In the genomic region with DNA sequence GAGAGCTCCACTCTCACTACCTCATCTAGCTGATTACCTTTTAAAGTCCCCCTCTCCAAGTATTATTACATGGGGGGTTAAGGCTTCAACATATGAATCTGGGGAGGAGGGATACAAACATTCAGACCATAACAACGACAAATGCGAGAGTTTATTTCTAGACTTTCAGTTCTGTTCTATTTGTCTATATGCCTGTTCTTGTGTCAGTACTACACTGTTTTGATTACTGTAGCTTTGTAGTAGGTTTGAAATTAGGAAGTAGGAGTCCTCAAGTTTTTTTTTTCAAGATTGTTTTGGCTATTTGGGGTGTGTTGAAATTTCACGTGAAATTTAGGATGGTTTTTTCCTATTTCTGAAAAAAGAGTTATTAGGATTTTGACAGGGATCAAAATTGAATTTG, we compare ENCODE assay signal across 14 cellular contexts. TPM values are rescaled to one million over a fixed set of nuclear protein-coding genes. Genes with fewer than 3 reads are reported as not detected.
DNase-seq lines count a peak whose midpoint lies in the region; ATAC-seq and TF ChIP-seq lines count a peak whose summit lies in the region.
"Had no signal": no experiment of that assay in that cellular context is flagged by ENCODE, and none has a peak within 500 bp of the region (broad histone marks: within the 10 kb centered on the region; RNA-seq: fewer than 3 reads in every experiment).

No MANE protein-coding gene starts in this region.

- H2BK15ac ChIP-seq in H9 (ENCODE audit: low read depth, low read length): no peak overlapping the region

- H3K9ac ChIP-seq in H9 (ENCODE audit: extremely low read depth, insufficient read length, low read length): no peak overlapping the region
- H3K9ac ChIP-seq: BLaER1 treated with 17β-estradiol and CSF1 and Interleukin-3, amounts not matched to agents 10 nM and 100 nM had no signal

- no peaks in the 10 kb centered on the region for H3K27me3 Mint-ChIP-seq in activated naive CD4-positive, alpha-beta T cell treated with anti-CD3 and anti-CD28 coated beads, Interleukin-2, amount 50 U/mL, for 24 hours
- no peaks in the 10 kb centered on the region for H3K27me3 Mint-ChIP-seq in H9 (ENCODE audit: low read depth)
- H3K27me3 Mint-ChIP-seq in WTC11 (ENCODE audit: low read depth): no peaks in the 10 kb centered on the region
- H3K27me3 Mint-ChIP-seq in natural killer cell (ENCODE audit: low read depth in 2 of 2): no peaks in the 10 kb centered on the region

- peaks cover under 1% of the 10 kb centered on the region for H3K9me3 Mint-ChIP-seq in activated naive CD4-positive, alpha-beta T cell treated with anti-CD3 and anti-CD28 coated beads, Interleukin-2, amount 50 U/mL, for 24 hours
- peaks cover 0 to 15% of the 10 kb centered on the region in 2 donors for H3K9me3 Mint-ChIP-seq in activated naive CD4-positive, alpha-beta T cell treated with anti-CD3 and anti-CD28 coated beads, Interleukin-2, amount 50 U/mL, for 72 hours
- H3K9me3 Mint-ChIP-seq in H9 (peaks cover 6 to 20% of the 10 kb centered on the region in 2 experiments; a peak in 4 of 5 replicates), WTC11 (peaks cover 17% of the 10 kb centered on the region), natural killer cell (no peaks in the 10 kb centered on the region)

- H4K20me1 ChIP-seq in H9 (ENCODE audit: control insufficient read depth, insufficient read depth, insufficient read length): no peaks in the 10 kb centered on the region

- H2BK20ac ChIP-seq in H9 (ENCODE audit: low read depth, low read length, poor library complexity, severe bottlenecking): no peak overlapping the region

- no peak for TF ChIP-seq CTCF in H9 (conservative IDR thresholded peaks at IDR 0.05)
- no peak for TF ChIP-seq CTCF in WTC11 (IDR thresholded peaks at IDR 0.05)
- no peak for TF ChIP-seq CTCF in natural killer cell (IDR thresholded peaks at IDR 0.05)
- TF ChIP-seq CTCF in foreskin fibroblast (IDR thresholded peaks at IDR 0.05; ENCODE audit: low read depth, low read length): no peak

- H3K23me2 ChIP-seq in H9 (ENCODE audit: insufficient read length, low read depth, low read length, poor library complexity, severe bottlenecking): no peaks in the 10 kb centered on the region

- no peak overlapping the region for H2BK120ac ChIP-seq in H9 (ENCODE audit: low read depth, low read length, poor library complexity, severe bottlenecking)

- H3K4me2 ChIP-seq in H9 (ENCODE audit: insufficient read depth, insufficient read length, low read length): no peak overlapping the region
- H3K4me2 ChIP-seq: BLaER1 treated with 17β-estradiol and CSF1 and Interleukin-3, amounts not matched to agents 10 nM and 100 nM had no signal

- peaks cover 20% of the 10 kb centered on the region for H3K36me3 Mint-ChIP-seq in activated naive CD4-positive, alpha-beta T cell treated with anti-CD3 and anti-CD28 coated beads, Interleukin-2, amount 50 U/mL, for 24 hours
- peaks cover 9 to 29% of the 10 kb centered on the region in 2 donors for H3K36me3 Mint-ChIP-seq in activated naive CD4-positive, alpha-beta T cell treated with anti-CD3 and anti-CD28 coated beads, Interleukin-2, amount 50 U/mL, for 72 hours
- H3K36me3 Mint-ChIP-seq in H9 (ENCODE audit: insufficient read depth in 1 of 3, low read depth in 3 of 3) (peaks cover 26 to 29% (median 28%) of the 10 kb centered on the region in 3 experiments), WTC11 (peaks cover 18% of the 10 kb centered on the region), natural killer cell (no peaks in the 10 kb centered on the region)

- no peak overlapping the region for H3K56ac ChIP-seq in H9 (ENCODE audit: insufficient read length, low read depth, low read length)

- no peak overlapping the region for H3K4ac ChIP-seq in H9 (ENCODE audit: low read depth, low read length)

- DNase-seq in activated naive CD4-positive, alpha-beta T cell treated with anti-CD3 and anti-CD28 coated beads, Interleukin-2, amount 50 U/mL, for 72 hours (ENCODE audit: low spot score in 2 of 2): no peak
- no peak for DNase-seq in H9
- DNase-seq in WTC11 (ENCODE audit: low spot score): no peak
- DNase-seq in natural killer cell: no peak
- DNase-seq in stimulated activated CD8-positive, alpha-beta memory T cell treated with anti-CD3 and anti-CD28 coated beads, Interleukin-4, amount 100 ng/mL, for 48 hours: no peak
- DNase-seq in foreskin fibroblast: no peak
- DNase-seq: ACHN; CD8-positive, alpha-beta T cell; COR-L47; DND-41; GDM1; HCEC 1CT had no signal

- no peak overlapping the region for H3K27ac ChIP-seq in H9 (ENCODE audit: insufficient read length, low read depth, low read length)
- H3K27ac ChIP-seq: BLaER1 treated with 17β-estradiol and CSF1 and Interleukin-3, amounts not matched to agents 10 nM and 100 nM had no signal

- peaks cover 8% of the 10 kb centered on the region; the same call in 1 of the 2 replicates for H3K79me2 ChIP-seq in H9 (ENCODE audit: insufficient read depth, low read length)

- H3K4me3 ChIP-seq in foreskin fibroblast (ENCODE audit: low read depth in 1 of 2, low read length in 2 of 2): no peak overlapping the region
- H3K4me3 ChIP-seq: BLaER1 treated with 17β-estradiol and CSF1 and Interleukin-3, amounts not matched to agents 10 nM and 100 nM had no signal

- H4K5ac ChIP-seq in H9 (ENCODE audit: insufficient read length, low read depth, low read length): no peak overlapping the region

- no peak overlapping the region for H4K91ac ChIP-seq in H9 (ENCODE audit: insufficient read length, low read depth, low read length)

- H3K27me3 ChIP-seq in H9 (ENCODE audit: insufficient read depth, low read length): no peaks in the 10 kb centered on the region
- H3K27me3 ChIP-seq: BLaER1 treated with 17β-estradiol and CSF1 and Interleukin-3, amounts not matched to agents 10 nM and 100 nM had no signal

- no CpG with 5 or more reads among the region's 3 CpGs for WGBS in H9 (ENCODE audit: extremely low coverage, insufficient read length, low lambda C conversion rate)

- peak overlapping the region; percentile 13 for H3K4me3 Mint-ChIP-seq in activated naive CD4-positive, alpha-beta T cell treated with anti-CD3 and anti-CD28 coated beads, Interleukin-2, amount 50 U/mL, for 24 hours
- H3K4me3 Mint-ChIP-seq in H9 (no peak overlapping the region), WTC11 (no peak overlapping the region), natural killer cell (no peak overlapping the region)
- H3K4me3 Mint-ChIP-seq: CD8-positive, alpha-beta T cell had no signal

- H2AFZ ChIP-seq in H9 (ENCODE audit: low read length): no peak overlapping the region

- H2BK12ac ChIP-seq in H9 (ENCODE audit: insufficient read length, low read depth, low read length): no peak overlapping the region

- intact Hi-C loops in natural killer cell (cut with micrococcal nuclease): no loop called here

- no peak overlapping the region for H3K23ac ChIP-seq in H9 (ENCODE audit: insufficient read length, low read depth, low read length)

- POLR2A ChIA-PET in WTC11 (lab: Charles Lee): interaction anchor here (0.6 kb wide), 1 partner anchor 26 kb away, joined by 8 read pairs; no protein-coding TSS in a partner anchor

- no peak overlapping the region for H3K18ac ChIP-seq in H9 (ENCODE audit: insufficient read length, low read depth, low read length)

- peaks cover 57% of the 10 kb centered on the region for H3K4me1 Mint-ChIP-seq in activated naive CD4-positive, alpha-beta T cell treated with anti-CD3 and anti-CD28 coated beads, Interleukin-2, amount 50 U/mL, for 24 hours
- H3K4me1 Mint-ChIP-seq in H9 (no peaks in the 10 kb centered on the region), WTC11 (no peaks in the 10 kb centered on the region), natural killer cell (peaks cover 22 to 28% of the 10 kb centered on the region in 2 donors)

- no peak overlapping the region for H3T11ph ChIP-seq in H9 (ENCODE audit: low read length)

- CTCF ChIA-PET in WTC11 (lab: Charles Lee): no interaction called here

- peak overlapping the region; percentile 23 for H3K27ac Mint-ChIP-seq in activated naive CD4-positive, alpha-beta T cell treated with anti-CD3 and anti-CD28 coated beads, Interleukin-2, amount 50 U/mL, for 24 hours
- no peak overlapping the region for H3K27ac Mint-ChIP-seq in activated naive CD4-positive, alpha-beta T cell treated with anti-CD3 and anti-CD28 coated beads, Interleukin-2, amount 50 U/mL, for 72 hours
- H3K27ac Mint-ChIP-seq in H9 (peak overlapping the region in 2 of 3 experiments; percentile 44 to 66; a peak in 3 of 7 replicates), WTC11 (0 out of 2 replicates have a peak overlapping the region, but pooled peaks have one; percentile 28), natural killer cell (no peak overlapping the region)

- no peak for ATAC-seq in activated naive CD4-positive, alpha-beta T cell treated with anti-CD3 and anti-CD28 coated beads, Interleukin-2, amount 50 U/mL, for 72 hours
- ATAC-seq in WTC11 (no peak), natural killer cell (no peak)
- ATAC-seq: CD8-positive, alpha-beta T cell had no signal

- no peak overlapping the region for H4K8ac ChIP-seq in H9 (replicated peaks; ENCODE audit: insufficient read length, low read depth, low read length)

- H3K9me3 ChIP-seq in H9 (ENCODE audit: control insufficient read depth, low read depth, low read length): no peaks in the 10 kb centered on the region

- H2BK5ac ChIP-seq in H9 (ENCODE audit: insufficient read length, low read length): no peak overlapping the region

- H3K14ac ChIP-seq in H9 (ENCODE audit: insufficient read depth, low read length): no peak overlapping the region

- H3K4me1 ChIP-seq in H9 (ENCODE audit: insufficient read depth, low read length): no peaks in the 10 kb centered on the region

- H2AK5ac ChIP-seq in H9 (ENCODE audit: insufficient read length, low read length): no peak overlapping the region

- H3K79me1 ChIP-seq in H9 (ENCODE audit: insufficient read depth, low read depth, low read length, poor library complexity, severe bottlenecking): no peaks in the 10 kb centered on the region

TF ChIP-seq in WTC11, 78 proteins besides CTCF, POLR2A, EP300 and RAD21 (continues in another document):
- TF ChIP-seq CBFB (CRISPR knock-in tag; IDR thresholded peaks at IDR 0.05; ENCODE audit: low read depth) (no peak), ZNF396 (CRISPR knock-in tag; IDR thresholded peaks at IDR 0.05; ENCODE audit: borderline replicate concordance) (no peak), SMAD3 (CRISPR knock-in tag; IDR thresholded peaks at IDR 0.05; ENCODE audit: borderline replicate concordance) (no peak), FOXK1 (CRISPR knock-in tag; IDR thresholded peaks at IDR 0.05) (no peak), NR1H2 (CRISPR knock-in tag; IDR thresholded peaks at IDR 0.05) (no peak)
- TF ChIP-seq, protein P1, sequence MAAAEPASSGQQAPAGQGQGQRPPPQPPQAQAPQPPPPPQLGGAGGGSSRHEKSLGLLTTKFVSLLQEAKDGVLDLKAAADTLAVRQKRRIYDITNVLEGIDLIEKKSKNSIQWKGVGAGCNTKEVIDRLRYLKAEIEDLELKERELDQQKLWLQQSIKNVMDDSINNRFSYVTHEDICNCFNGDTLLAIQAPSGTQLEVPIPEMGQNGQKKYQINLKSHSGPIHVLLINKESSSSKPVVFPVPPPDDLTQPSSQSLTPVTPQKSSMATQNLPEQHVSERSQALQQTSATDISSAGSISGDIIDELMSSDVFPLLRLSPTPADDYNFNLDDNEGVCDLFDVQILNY (CRISPR knock-in tag; IDR thresholded peaks at IDR 0.05): no peak

RNA-seq across cellular contexts. Expression of a gene that starts 16.3 kb away (rescaled TPM):
- total RNA-seq in activated naive CD4-positive, alpha-beta T cell treated with anti-CD3 and anti-CD28 coated beads, Interleukin-2, amount 50 U/mL, for 72 hours: 10 to 100 TPM; 16.5 to 38.0 TPM
- total RNA-seq in H9 (2021) (66.0 and 66.9 TPM in 2 replicates), WTC11 (2021) (60.3 to 66.8 TPM (median 63.8 TPM) in 3 replicates), natural killer cell (10 to 100 TPM; 41.0 to 48.0 (median 45.8) TPM)

Comparison
In these comparisons a context has a peak if more than half of its experiments do, and no peak if none do; other contexts are left out.
1. H3K27ac Mint-ChIP-seq: peak in activated naive CD4-positive, alpha-beta T cell treated with anti-CD3 and anti-CD28 coated beads, Interleukin-2, amount 50 U/mL, for 24 hours (single experiment), H9 (2 of 3) and WTC11 (single experiment); none in activated naive CD4-positive, alpha-beta T cell treated with anti-CD3 and anti-CD28 coated beads, Interleukin-2, amount 50 U/mL, for 72 hours (0 of 2) and natural killer cell (0 of 2).